10 cellular contexts compared by ENCODE assay signal in the genomic region with DNA sequence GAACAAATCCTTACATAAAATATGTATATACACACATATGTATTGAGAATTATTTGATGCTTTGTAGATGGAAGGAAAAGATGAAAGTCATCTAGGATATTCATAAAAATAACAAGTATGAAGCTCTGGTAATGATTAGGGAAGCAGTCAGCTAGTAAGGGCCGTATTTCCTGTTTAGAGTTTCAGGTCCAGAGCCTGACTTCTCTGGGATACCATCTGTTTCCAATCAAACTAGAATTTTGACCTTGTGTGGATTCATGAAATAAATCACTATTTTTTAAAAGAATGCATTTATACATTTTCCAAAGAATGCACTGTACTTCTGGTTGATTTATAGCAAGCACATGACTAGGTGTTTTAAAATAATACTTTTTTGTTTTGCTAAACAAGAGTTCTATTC.
A peak's percentile ranks its signal among the peaks of the same experiment; 100 is the strongest.
DNase-seq lines count a peak whose midpoint lies in the region; ATAC-seq and TF ChIP-seq lines count a peak whose summit lies in the region.
"Had no signal": no experiment of that assay in that cellular context is flagged by ENCODE, and none has a peak within 500 bp of the region (broad histone marks: within the 10 kb centered on the region; RNA-seq: fewer than 3 reads in every experiment).

No MANE protein-coding gene starts in this region.

- BruUV-seq in IMR-90 (replicated peaks; lab: Mats Ljungman, UMichigan) = no TSS peak

- intact Hi-C loops in IMR-90 (cut with micrococcal nuclease) = loop anchor here (1.0 to 5.0 kb wide), 2 partner anchors 86 to 107 kb away; no protein-coding TSS in a partner anchor

- H2AK5ac ChIP-seq in IMR-90 (ENCODE audit: low read depth, low read length) = no peak overlapping the region

- H3K9ac ChIP-seq in IMR-90 (ENCODE audit: low read depth, low read length) = peak overlapping the region; percentile 24

- no peaks in the 10 kb centered on the region for H4K20me1 ChIP-seq in IMR-90 (ENCODE audit: insufficient read depth, low read length)

- H3K4me3 ChIP-seq in IMR-90 (ENCODE audit: insufficient read depth, low read depth, low read length) (peak overlapping the region; percentile 79), mesodermal cell (ENCODE audit: extremely low read depth, insufficient read depth, low read length, poor library complexity, severe bottlenecking) (peak overlapping the region; percentile 26)

- no peak overlapping the region for H4K91ac ChIP-seq in IMR-90 (ENCODE audit: insufficient read depth, low read depth, low read length)

- in situ Hi-C loops in IMR-90 (cut with MboI; ENCODE audit: low sequenced_read_pairs) = no loop called here

- no peak overlapping the region; the same call in 1 of the 2 replicates for H4K5ac ChIP-seq in IMR-90 (ENCODE audit: low read depth, low read length)

- peak overlapping the region; percentile 72 for H3K4me2 ChIP-seq in IMR-90 (ENCODE audit: low read depth, low read length)

- no peaks in the 10 kb centered on the region for H3K9me1 ChIP-seq in IMR-90 (ENCODE audit: insufficient read depth, low read length)

- dilution Hi-C loops in IMR-90 (cut with HindIII; ENCODE audit: low sequenced_read_pairs, unreplicated experiment) = no loop called here

- TF ChIP-seq RAD21 in IMR-90 (IDR thresholded peaks at IDR 0.05; ENCODE audit: low read length) = no peak

- H2BK5ac ChIP-seq in IMR-90 (ENCODE audit: low read depth, low read length, poor library complexity, severe bottlenecking) = peak overlapping the region; percentile 92

- peak overlapping the region in 1 of 2 experiments; percentile 52; a peak in 1 of 4 replicates for H4K8ac ChIP-seq in IMR-90 (ENCODE audit: low read depth in 2 of 2, low read length in 2 of 2)

- no peak for TF ChIP-seq CTCF in IMR-90 (conservative IDR thresholded peaks at IDR 0.05; ENCODE audit: low read depth, low read length)

- H3K18ac ChIP-seq in IMR-90 (ENCODE audit: low read depth, low read length) = no peak overlapping the region

- no peaks in the 10 kb centered on the region for H3K9me3 ChIP-seq in IMR-90 (ENCODE audit: control insufficient read depth, insufficient read depth, low read length)
- H3K9me3 ChIP-seq in mesodermal cell (ENCODE audit: control insufficient read depth, low read length) = no peaks in the 10 kb centered on the region

- no peak for ATAC-seq in IMR-90 (ENCODE audit: low read depth)
- ATAC-seq in GM21447 (IDR thresholded peaks at IDR 0.05; ENCODE audit: unreplicated experiment) = no peak
- ATAC-seq: stimulated activated naive B cell treated with anti-CD40 and anti-IgM and Interleukin-4, amounts not matched to agents 10 μg/mL and 1 μg/mL and 100 μg/mL, for 72 hours had no signal

- H3K36me3 ChIP-seq in IMR-90 (ENCODE audit: control insufficient read depth, insufficient read depth, low read length) (no peaks in the 10 kb centered on the region), mesodermal cell (ENCODE audit: control insufficient read depth, insufficient read depth, low read length) (no peaks in the 10 kb centered on the region)

- peak overlapping the region; percentile 74; the same call in 1 of the 2 replicates for H3K27ac ChIP-seq in IMR-90 (ENCODE audit: insufficient read depth, low read length)
- H3K27ac ChIP-seq in mesodermal cell (ENCODE audit: low read depth, low read length, severe bottlenecking) = no peak overlapping the region

- no peak overlapping the region for H2BK15ac ChIP-seq in IMR-90 (ENCODE audit: low read depth, low read length)

- no peak overlapping the region for H3K4ac ChIP-seq in IMR-90 (ENCODE audit: low read depth, low read length)

- H3K56ac ChIP-seq in IMR-90 (ENCODE audit: extremely low read depth, insufficient read depth, low read length) = no peak overlapping the region

- TF ChIP-seq POLR2A in IMR-90 (IDR thresholded peaks at IDR 0.05; ENCODE audit: low read depth, low read length) = no peak

- peaks cover 0 to 15% of the 10 kb centered on the region in 2 experiments; a peak in 1 of 4 replicates for H3K79me1 ChIP-seq in IMR-90 (ENCODE audit: low read depth in 1 of 2, low read length in 2 of 2)

- DNase-seq in DMS114 treated with DMSO at 0.1 percent for 48 hours (lab: John Stamatoyannopoulos, UW; ENCODE audit: unreplicated experiment) = peak; percentile 39
- DNase-seq in IMR-90 = peak; percentile 85
- DNase-seq in brain pericyte (ENCODE audit: low read depth, low spot score) = peak; percentile 48
- DNase-seq in DMS153 (lab: John Stamatoyannopoulos, UW) = no peak
- no peak for DNase-seq in hepatic stellate cell (ENCODE audit: low spot score)
- DNase-seq in HUDEP-2 (lab: John Stamatoyannopoulos, UW; ENCODE audit: unreplicated experiment in 76 of 76) = no peak
- DNase-seq: activated naive CD8-positive, alpha-beta T cell treated with anti-CD3 and anti-CD28 coated beads, Interleukin-2, amount 10 ng/mL, durations not matched to agents 7 days and 5 days; stimulated activated naive B cell treated with anti-CD40 and anti-IgM and Interleukin-4, amounts not matched to agents 10 μg/mL and 1 μg/mL and 100 μg/mL, for 72 hours had no signal

- H2BK120ac ChIP-seq in IMR-90 (ENCODE audit: low read depth, low read length) = no peak overlapping the region

- no peaks in the 10 kb centered on the region for H3K27me3 ChIP-seq in IMR-90 (ENCODE audit: control insufficient read depth, insufficient read depth, low read length)

- POLR2A ChIA-PET in IMR-90 (lab: Charles Lee; ENCODE audit: unreplicated experiment) = no interaction called here

- CTCF ChIA-PET in IMR-90 (lab: Yijun Ruan, JAX) = interaction anchor here (0.7 to 1.1 kb wide), 2 partner anchors 68 to 69 kb away, joined by 3 read pairs; no protein-coding TSS in a partner anchor

- no CpG with 5 or more reads among the region's 1 CpG for WGBS in IMR-90 (ENCODE audit: extremely low coverage in 2 of 2, insufficient read length in 1 of 2), 2 experiments
- WGBS in mesodermal cell (ENCODE audit: insufficient coverage in 2 of 2), 2 experiments = no CpG with 5 or more reads among the region's 1 CpG

- peaks cover 8% of the 10 kb centered on the region; the same call in 1 of the 2 replicates for H3K4me1 ChIP-seq in IMR-90 (ENCODE audit: control insufficient read depth, insufficient read depth, low read length)
- H3K4me1 ChIP-seq in mesodermal cell (ENCODE audit: control insufficient read depth, insufficient read depth, low read length, poor library complexity, severe bottlenecking) = peaks cover 32% of the 10 kb centered on the region

- no peak overlapping the region for H2AK9ac ChIP-seq in IMR-90 (replicated peaks; ENCODE audit: low read depth, low read length, poor library complexity)

- no peak overlapping the region for H3K14ac ChIP-seq in IMR-90 (replicated peaks; ENCODE audit: low read depth, low read length)

- no peak overlapping the region for H2AFZ ChIP-seq in IMR-90 (replicated peaks; ENCODE audit: low read length, poor library complexity)

- peak overlapping the region; percentile 48; the same call in 1 of the 2 replicates for H2BK20ac ChIP-seq in IMR-90 (ENCODE audit: low read depth, low read length)

- H3K23ac ChIP-seq in IMR-90 (ENCODE audit: low read depth, low read length) = peak overlapping the region; percentile 67; the same call in 1 of the 2 replicates

TF ChIP-seq in IMR-90, 13 proteins besides CTCF, POLR2A, EP300 and RAD21:
- TF ChIP-seq CHD1 (IDR thresholded peaks at IDR 0.05; ENCODE audit: low read depth, low read length) = no peak
- TF ChIP-seq MAZ (IDR thresholded peaks at IDR 0.05; ENCODE audit: borderline replicate concordance, low read depth, low read length) = no peak
- TF ChIP-seq, protein P1, sequence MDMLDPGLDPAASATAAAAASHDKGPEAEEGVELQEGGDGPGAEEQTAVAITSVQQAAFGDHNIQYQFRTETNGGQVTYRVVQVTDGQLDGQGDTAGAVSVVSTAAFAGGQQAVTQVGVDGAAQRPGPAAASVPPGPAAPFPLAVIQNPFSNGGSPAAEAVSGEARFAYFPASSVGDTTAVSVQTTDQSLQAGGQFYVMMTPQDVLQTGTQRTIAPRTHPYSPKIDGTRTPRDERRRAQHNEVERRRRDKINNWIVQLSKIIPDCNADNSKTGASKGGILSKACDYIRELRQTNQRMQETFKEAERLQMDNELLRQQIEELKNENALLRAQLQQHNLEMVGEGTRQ (IDR thresholded peaks at IDR 0.05; ENCODE audit: low read depth, low read length) = no peak
- TF ChIP-seq RCOR1 (IDR thresholded peaks at IDR 0.05; ENCODE audit: insufficient replicate concordance, low read length) = no peak
- no peak for TF ChIP-seq MXI1 (IDR thresholded peaks at IDR 0.05; ENCODE audit: borderline replicate concordance, low read depth, low read length)
- TF ChIP-seq, protein P2, sequence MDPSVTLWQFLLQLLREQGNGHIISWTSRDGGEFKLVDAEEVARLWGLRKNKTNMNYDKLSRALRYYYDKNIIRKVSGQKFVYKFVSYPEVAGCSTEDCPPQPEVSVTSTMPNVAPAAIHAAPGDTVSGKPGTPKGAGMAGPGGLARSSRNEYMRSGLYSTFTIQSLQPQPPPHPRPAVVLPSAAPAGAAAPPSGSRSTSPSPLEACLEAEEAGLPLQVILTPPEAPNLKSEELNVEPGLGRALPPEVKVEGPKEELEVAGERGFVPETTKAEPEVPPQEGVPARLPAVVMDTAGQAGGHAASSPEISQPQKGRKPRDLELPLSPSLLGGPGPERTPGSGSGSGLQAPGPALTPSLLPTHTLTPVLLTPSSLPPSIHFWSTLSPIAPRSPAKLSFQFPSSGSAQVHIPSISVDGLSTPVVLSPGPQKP (IDR thresholded peaks at IDR 0.05; ENCODE audit: borderline replicate concordance, low read depth, low read length) = no peak
- TF ChIP-seq SMC3 (IDR thresholded peaks at IDR 0.05; ENCODE audit: low read depth, low read length) = no peak
- TF ChIP-seq RFX5 (IDR thresholded peaks at IDR 0.05; ENCODE audit: low read depth, low read length) = no peak
- no peak for TF ChIP-seq FOS (IDR thresholded peaks at IDR 0.05; ENCODE audit: low read depth, low read length)
- TF ChIP-seq NFE2L2 (IDR thresholded peaks at IDR 0.05; ENCODE audit: low read depth, low read length) = no peak

Comparison
In these comparisons a context has a peak if more than half of its experiments do, and no peak if none do; other contexts are left out.
1. DNase-seq: peak in DMS114 treated with DMSO at 0.1 percent for 48 hours (single experiment), IMR-90 (single experiment) and brain pericyte (single experiment); none in DMS153 (single experiment), hepatic stellate cell (single experiment) and HUDEP-2 (0 of 76).